Comparison of ENCODE assay signal across 14 cellular contexts in genomic region chr5:135641329-135642178, GRCh38.
"Had no signal": no experiment of that assay in that cellular context is flagged by ENCODE, and none has a peak within 500 bp of the region (broad histone marks: within the 10 kb centered on the region; RNA-seq: fewer than 3 reads in every experiment).

No MANE protein-coding gene starts in this region.

- H3K9me3 ChIP-seq: adrenal gland, colonic mucosa, heart right ventricle, upper lobe of left lung had no signal

- H3K27me3 ChIP-seq: adrenal gland, colonic mucosa, upper lobe of left lung had no signal

- DNase-seq: activated B cell treated with CpG ODN at 0.5 μM for 24 hours; activated CD4-positive, alpha-beta T cell treated with anti-CD3 and anti-CD28 coated beads, Interleukin-2, amount 10 ng/mL, durations not matched to agents 7 days and 5 days; activated naive CD4-positive, alpha-beta T cell treated with anti-CD3 and anti-CD28 coated beads, Interleukin-2, amount 50 U/mL, for 16 hours; adrenal gland; caudate nucleus; colonic mucosa; effector CD4-positive, alpha-beta T cell; heart right ventricle; kidney; stimulated activated CD4-positive, alpha-beta T cell treated with anti-CD3 and anti-CD28 coated beads, Interleukin-1b, Interleukin-23, amount 100 ng/mL, for 48 hours; stimulated activated naive CD4-positive, alpha-beta T cell; substantia nigra; T-helper 2 cell; upper lobe of left lung had no signal

- H3K4me3 ChIP-seq: adrenal gland, colonic mucosa, heart right ventricle, upper lobe of left lung had no signal

- H3K4me1 ChIP-seq: adrenal gland, colonic mucosa, heart right ventricle, upper lobe of left lung had no signal

- H3K27ac ChIP-seq: adrenal gland, colonic mucosa, heart right ventricle, upper lobe of left lung had no signal

- H3K36me3 ChIP-seq: adrenal gland, colonic mucosa, heart right ventricle, upper lobe of left lung had no signal
